In the genomic region with DNA sequence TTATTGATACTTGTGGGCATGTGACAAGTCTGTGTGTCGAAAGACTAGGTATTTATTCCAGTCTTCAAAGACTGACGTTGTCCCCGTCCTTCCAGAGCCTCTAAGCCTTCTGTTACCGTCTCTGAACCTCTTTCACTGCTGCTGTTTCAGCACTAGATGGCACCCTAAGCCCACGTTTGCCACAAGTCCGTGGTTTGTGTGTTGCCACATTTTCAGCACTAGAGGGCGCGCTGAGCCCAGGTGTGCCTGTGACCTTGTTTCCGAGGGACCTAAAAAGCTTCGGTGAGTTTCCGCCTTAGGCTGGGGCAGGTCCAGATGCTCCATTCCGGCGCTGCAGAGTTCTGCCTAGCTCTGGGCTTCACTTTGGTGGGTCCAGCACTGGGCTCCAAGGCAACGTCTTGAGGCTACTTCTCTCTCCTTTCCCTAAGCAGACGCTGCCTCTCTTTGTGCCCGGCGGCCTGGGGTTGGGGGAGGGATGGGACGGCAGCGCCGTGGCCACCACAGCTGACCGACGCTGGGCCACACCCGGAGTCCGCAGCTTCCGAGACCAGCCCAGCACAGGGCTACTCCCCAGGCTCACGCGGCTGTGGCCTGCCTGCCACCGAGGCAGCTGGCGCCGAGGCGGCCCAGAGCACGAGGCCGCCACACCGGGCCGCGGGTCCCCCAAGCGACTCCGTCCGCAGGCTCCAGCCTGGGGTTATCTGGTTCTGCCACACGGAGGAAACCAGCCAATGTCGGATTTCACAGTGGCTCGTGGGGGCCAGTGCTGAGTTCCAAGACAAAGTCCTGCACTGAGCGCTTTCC, we compare ENCODE assay signal across 8 cellular contexts.
DNase-seq lines count a peak whose midpoint lies in the region; ATAC-seq and TF ChIP-seq lines count a peak whose summit lies in the region.

No MANE protein-coding gene starts in this region.

- H3K27ac Mint-ChIP-seq in HFFc6 (no peak overlapping the region), T-cell (no peak overlapping the region)

- TF ChIP-seq CTCF in GM12864 (IDR thresholded peaks at IDR 0.05; ENCODE audit: low read depth, low read length, missing control alignments) (peak; percentile 99), HFFc6 (IDR thresholded peaks at IDR 0.05) (peak; percentile 97), adrenal gland (IDR thresholded peaks at IDR 0.05) (peak; percentile 97 to 100 (median 100)), left ventricle myocardium inferior (IDR thresholded peaks at IDR 0.05; ENCODE audit: borderline replicate concordance) (peak; percentile 98)

- H3K27me3 Mint-ChIP-seq in HFFc6 (ENCODE audit: insufficient read depth) (peaks cover 5% of the 10 kb centered on the region), T-cell (peaks cover 15 to 17% of the 10 kb centered on the region in 2 donors)

- no peak overlapping the region for H3K4me3 ChIP-seq in GM12864 (ENCODE audit: low read depth, low read length)
- peak overlapping the region in 2 of 4 donors; percentile 16 to 26 for H3K4me3 ChIP-seq in adrenal gland
- peak overlapping the region; percentile 61 for H3K4me3 ChIP-seq in left ventricle myocardium inferior

- H3K9me3 Mint-ChIP-seq in HFFc6 = no peaks in the 10 kb centered on the region
- H3K9me3 Mint-ChIP-seq in T-cell = no peaks in the 10 kb centered on the region

- H3K4me3 Mint-ChIP-seq in HFFc6 = no peak overlapping the region
- H3K4me3 Mint-ChIP-seq in T-cell = peak overlapping the region; percentile 56 to 74 (median 58)

- 3 to 37% (median 20%) methylated on average over 18 to 43 of the region's 43 CpGs for WGBS in adrenal gland, 4 donors

- H3K36me3 Mint-ChIP-seq in HFFc6 (ENCODE audit: low read depth) (no peaks in the 10 kb centered on the region), T-cell (no peaks in the 10 kb centered on the region)

- no peak overlapping the region for H3K27ac ChIP-seq in adrenal gland
- no peak overlapping the region for H3K27ac ChIP-seq in left ventricle myocardium inferior (replicated peaks)

- TF ChIP-seq POLR2A in adrenal gland (IDR thresholded peaks at IDR 0.05) = no peak

- H3K4me1 Mint-ChIP-seq in HFFc6 (ENCODE audit: low read depth) = no peaks in the 10 kb centered on the region
- peaks cover 5 to 7% (median 5%) of the 10 kb centered on the region in 3 donors for H3K4me1 Mint-ChIP-seq in T-cell

- peak; percentile 68 for DNase-seq in GM12864 (ENCODE audit: low read depth)
- DNase-seq in HFFc6 = peak; percentile 53
- DNase-seq in NAMALWA (ENCODE audit: low spot score) = peak; percentile 88
- DNase-seq in T-cell = peak; percentile 56 to 84 (median 76)
- peak; percentile 68 to 91 (median 80) for DNase-seq in adrenal gland
- peak; percentile 53 for DNase-seq in left ventricle myocardium inferior
- peak; percentile 85 for DNase-seq in retina
- no peak for DNase-seq in NCI-H446 treated with DMSO at 0.1 percent for 48 hours (lab: John Stamatoyannopoulos, UW)

- ATAC-seq in T-cell (replicated peaks in 1 of 4) = peak; percentile 91 to 95 (median 92)

- no peaks in the 10 kb centered on the region for H3K27me3 ChIP-seq in adrenal gland
- H3K27me3 ChIP-seq in left ventricle myocardium inferior (ENCODE audit: low read depth) = peaks cover 34% of the 10 kb centered on the region

- CTCF ChIA-PET in T-cell (lab: Charles Lee) = interaction anchor here (0.5 to 1.0 kb wide), 7 partner anchors 8 to 1803 kb away, joined by 3 to 8 read pairs (median 3); no protein-coding TSS in a partner anchor

- intact Hi-C loops in adrenal gland (cut with DNase I) (no loop called here), left ventricle myocardium inferior (cut with micrococcal nuclease) (no loop called here)

- H3K36me3 ChIP-seq in adrenal gland (replicated peaks in 1 of 2) (no peaks in the 10 kb centered on the region), left ventricle myocardium inferior (no peaks in the 10 kb centered on the region)

- POLR2A ChIA-PET in T-cell (lab: Charles Lee) = no interaction called here

- H3K4me1 ChIP-seq in adrenal gland (replicated peaks in 1 of 2) (peaks cover 0 to 4% of the 10 kb centered on the region in 2 donors), left ventricle myocardium inferior (peaks cover 17% of the 10 kb centered on the region)

- H3K9me3 ChIP-seq in adrenal gland (replicated peaks in 1 of 3) = no peaks in the 10 kb centered on the region
- no peaks in the 10 kb centered on the region for H3K9me3 ChIP-seq in left ventricle myocardium inferior (replicated peaks)
